Comparison of ENCODE assay signal across 8 cellular contexts in genomic region chr6:31158140-31158862, GRCh38. TPM values are rescaled to one million over a fixed set of nuclear protein-coding genes. Genes with fewer than 3 reads are reported as not detected.
DNase-seq lines count a peak whose midpoint lies in the region; ATAC-seq, FAIRE-seq and TF ChIP-seq lines count a peak whose summit lies in the region.

Gene TCF19, plus strand, starts transcription at chr6:31158589. Its CDS starts 881 bp downstream, at chr6:31159470.

- peaks cover 31% of the 10 kb centered on the region for H3K4me1 ChIP-seq in left ventricle myocardium inferior
- peaks cover 6% of the 10 kb centered on the region for H3K4me1 ChIP-seq in psoas muscle
- no peaks in the 10 kb centered on the region for H3K4me1 ChIP-seq in uterus

- TF ChIP-seq POLR2A in uterus (IDR thresholded peaks at IDR 0.05) = peak; percentile 42 to 74

- H3K27me3 ChIP-seq in left ventricle myocardium inferior (ENCODE audit: low read depth) (no peaks in the 10 kb centered on the region), psoas muscle (ENCODE audit: insufficient read depth in 3 of 3, low read length in 2 of 3) (no peaks in the 10 kb centered on the region), uterus (no peaks in the 10 kb centered on the region)

- ATAC-seq in HG02973 (IDR thresholded peaks at IDR 0.05; ENCODE audit: unreplicated experiment) = peak; percentile 64
- peak; percentile 96 to 98 (median 96) for ATAC-seq in psoas muscle

- no peak for TF ChIP-seq CTCF in left ventricle myocardium inferior (IDR thresholded peaks at IDR 0.05; ENCODE audit: borderline replicate concordance)
- no peak for TF ChIP-seq CTCF in psoas muscle (IDR thresholded peaks at IDR 0.05)
- TF ChIP-seq CTCF in uterus (IDR thresholded peaks at IDR 0.05) = peak in 2 of 4 experiments; percentile 3 to 6

- peak within 1 kb of the TSS; percentile 73 for H3K4me3 ChIP-seq in left ventricle myocardium inferior
- H3K4me3 ChIP-seq in psoas muscle = peak within 1 kb of the TSS; percentile 81
- H3K4me3 ChIP-seq in uterus = peak within 1 kb of the TSS; percentile 69 to 78

- 0% methylated on average over 58 to 65 of the region's 65 CpGs for WGBS in psoas muscle, 3 donors

- FAIRE-seq in GM18507 (lab: Jason Lieb, UNC) = peak; percentile 97

- H3K27ac ChIP-seq in left ventricle myocardium inferior (replicated peaks) (peak within 1 kb of the TSS; percentile 79), psoas muscle (peak within 1 kb of the TSS; percentile 63), uterus (peak within 1 kb of the TSS; percentile 86 to 87)

- DNase-seq in GM18507 (ENCODE audit: extremely low spot score, insufficient read length, low read depth) (peak; percentile 100), NCI-H1930 (lab: John Stamatoyannopoulos, UW) (peak; percentile 94 to 97), anterior cingulate cortex (lab: John Stamatoyannopoulos, UW) (peak; percentile 88 to 98 (median 96)), left ventricle myocardium inferior (peak; percentile 99), psoas muscle (peak; percentile 99 to 100), uterus (peak; percentile 99 to 100)

- H3K9me3 ChIP-seq in left ventricle myocardium inferior (replicated peaks) (no peaks in the 10 kb centered on the region), psoas muscle (no peaks in the 10 kb centered on the region), uterus (no peaks in the 10 kb centered on the region)

- intact Hi-C loops in T-helper 2 cell treated with Interferon-gamma antibody and Interleukin-4, amounts not matched to agents 100 ng/mL and 5 ng/mL, for 36 hours (cut with micrococcal nuclease) = loop anchor here (1.0 to 10.0 kb wide), 5 partner anchors 21 to 474 kb away; partner anchors contain the start of genes HLA-C and PPP1R18
- intact Hi-C loops in left ventricle myocardium inferior (cut with micrococcal nuclease) (no loop called here), psoas muscle (cut with DNase I) (no loop called here), uterus (cut with DNase I; ENCODE audit: low total_unique reads) (no loop called here)

- peaks cover 19% of the 10 kb centered on the region for H3K36me3 ChIP-seq in left ventricle myocardium inferior
- peaks cover 0 to 33% of the 10 kb centered on the region in 2 donors for H3K36me3 ChIP-seq in psoas muscle (ENCODE audit: insufficient read depth in 1 of 2, low read depth in 1 of 2)
- H3K36me3 ChIP-seq in uterus = no peaks in the 10 kb centered on the region

RNA-seq across cellular contexts. Expression of gene TCF19, which starts in this region (rescaled TPM):
- total RNA-seq in T-helper 2 cell treated with Interferon-gamma antibody and Interleukin-4, amounts not matched to agents 100 ng/mL and 5 ng/mL, for 36 hours = 77.2 and 79.0 TPM in 2 replicates
- 2.8 TPM for total RNA-seq in left ventricle myocardium inferior
- total RNA-seq in psoas muscle = 1 to 10 TPM; 1.8 to 2.3 (median 2.0) TPM
- polyA plus RNA-seq in psoas muscle = 1 to 10 TPM; 1.4 to 4.8 (median 1.8) TPM
- total RNA-seq in uterus = 10 to 100 TPM in 3 of 4 donors, 1 to 10 TPM in 1; 3.6 to 22.3 (median 12.6) TPM

Comparison
In these comparisons a context has a peak if more than half of its experiments do, and no peak if none do; other contexts are left out.
1. Peak in every context shown above with its lines: DNase-seq, ATAC-seq, H3K4me3 ChIP-seq and H3K27ac ChIP-seq.